ENCODE assay signal across 18 cellular contexts in the genomic region with DNA sequence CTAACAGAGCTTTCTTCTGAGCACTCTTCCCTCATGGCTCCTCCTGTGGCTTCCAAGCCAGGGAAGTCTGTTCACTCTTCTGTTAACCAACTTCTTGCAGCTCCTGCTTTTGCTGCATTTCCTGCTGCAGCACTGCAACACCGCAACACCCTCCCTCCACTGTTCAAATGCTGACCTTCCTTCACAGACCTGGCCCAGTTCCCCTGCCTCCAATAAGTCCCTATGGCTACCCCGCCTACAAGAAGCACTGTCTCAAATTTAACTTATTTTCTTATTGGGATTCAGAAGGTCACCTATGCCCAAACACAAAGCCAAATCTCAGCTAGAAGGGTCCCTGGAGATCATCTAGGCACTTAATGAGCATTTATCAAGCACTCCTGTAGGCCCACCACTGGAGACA. TPM values are rescaled to one million over a fixed set of nuclear protein-coding genes. Genes with fewer than 3 reads are reported as not detected.
A peak's percentile ranks its signal among the peaks of the same experiment; 100 is the strongest.
DNase-seq lines count a peak whose midpoint lies in the region; ATAC-seq lines count a peak whose summit lies in the region.
"Had no signal": no experiment of that assay in that cellular context is flagged by ENCODE, and none has a peak within 500 bp of the region (broad histone marks: within the 10 kb centered on the region; RNA-seq: fewer than 3 reads in every experiment).

No MANE protein-coding gene starts in this region.

- H3K27ac ChIP-seq in BLaER1 treated with 17β-estradiol and CSF1 and Interleukin-3, amounts not matched to agents 10 nM and 100 nM, result peak overlapping the region in 9 of 11 experiments; percentile 97 to 99 (median 98); a peak in 17 of 22 replicates
- H3K27ac ChIP-seq in CD8-positive, alpha-beta memory T cell (ENCODE audit: low read depth, low read length), result no peak overlapping the region
- H3K27ac ChIP-seq in caudate nucleus (ENCODE audit: low read depth, low read length), result no peak overlapping the region
- H3K27ac ChIP-seq: C4-2B, epithelial cell of prostate, upper lobe of right lung had no signal

- no peaks in the 10 kb centered on the region for H3K9me3 ChIP-seq in BLaER1 treated with 17β-estradiol and CSF1 and Interleukin-3, amounts not matched to agents 10 nM and 100 nM (replicated peaks in 1 of 11)
- H3K9me3 ChIP-seq in CD8-positive, alpha-beta memory T cell (ENCODE audit: low read length), result no peaks in the 10 kb centered on the region
- H3K9me3 ChIP-seq: upper lobe of right lung had no signal

- peak overlapping the region in 7 of 10 experiments; percentile 19 to 100 (median 97); a peak in 11 of 20 replicates for H3K4me3 ChIP-seq in BLaER1 treated with 17β-estradiol and CSF1 and Interleukin-3, amounts not matched to agents 10 nM and 100 nM
- peak overlapping the region; percentile 1 for H3K4me3 ChIP-seq in CD8-positive, alpha-beta memory T cell (ENCODE audit: low read length)
- H3K4me3 ChIP-seq: upper lobe of right lung had no signal

- peaks cover 0 to 63% (median 8%) of the 10 kb centered on the region in 3 donors for H3K36me3 Mint-ChIP-seq in CD8-positive, alpha-beta memory T cell
- peaks cover 69% of the 10 kb centered on the region for H3K36me3 Mint-ChIP-seq in activated T-helper 17 cell treated with anti-CD3 and anti-CD28 coated beads, Interleukin-2, amount 50 U/mL, for 72 hours (ENCODE audit: low read depth)
- H3K36me3 Mint-ChIP-seq in natural killer cell treated with Interleukin-12 subunit alpha and Interleukin-12 subunit beta and Interleukin-15 and Interleukin-18, amount 100 ng/mL, for 72 hours, result peaks cover 17% of the 10 kb centered on the region

- H3K36me3 ChIP-seq in BLaER1 treated with 17β-estradiol and CSF1 and Interleukin-3, amounts not matched to agents 10 nM and 100 nM, result peaks cover 21 to 59% (median 36%) of the 10 kb centered on the region in 11 experiments
- peaks cover 1% of the 10 kb centered on the region for H3K36me3 ChIP-seq in CD8-positive, alpha-beta memory T cell (ENCODE audit: insufficient read depth, low read length)

- H4K20me1 ChIP-seq in BLaER1 treated with 17β-estradiol and CSF1 and Interleukin-3, amounts not matched to agents 10 nM and 100 nM, result peaks cover 0 to 82% (median 23%) of the 10 kb centered on the region in 11 experiments; a peak in 14 of 22 replicates

- peak overlapping the region; percentile 5 to 75 (median 66) for H3K4me3 Mint-ChIP-seq in CD8-positive, alpha-beta memory T cell
- peak overlapping the region; percentile 81 for H3K4me3 Mint-ChIP-seq in activated T-helper 17 cell treated with anti-CD3 and anti-CD28 coated beads, Interleukin-2, amount 50 U/mL, for 72 hours
- peak overlapping the region; percentile 74 for H3K4me3 Mint-ChIP-seq in natural killer cell treated with Interleukin-12 subunit alpha and Interleukin-12 subunit beta and Interleukin-15 and Interleukin-18, amount 100 ng/mL, for 72 hours

- peak overlapping the region; percentile 81 to 99 (median 95) for H3K4me2 ChIP-seq in BLaER1 treated with 17β-estradiol and CSF1 and Interleukin-3, amounts not matched to agents 10 nM and 100 nM

- POLR2A ChIA-PET in CD8-positive, alpha-beta memory T cell (lab: Charles Lee), result interaction anchor here (0.7 to 1.3 kb wide), 2 partner anchors 18 to 45 kb away, joined by 3 to 4 read pairs; partner anchors contain the start of gene ELMO2

- peak overlapping the region; percentile 71 to 99 (median 92) for H3K27ac Mint-ChIP-seq in CD8-positive, alpha-beta memory T cell
- H3K27ac Mint-ChIP-seq in activated T-helper 17 cell treated with anti-CD3 and anti-CD28 coated beads, Interleukin-2, amount 50 U/mL, for 72 hours, result peak overlapping the region; percentile 55
- peak overlapping the region; percentile 80 to 91 for H3K27ac Mint-ChIP-seq in natural killer cell treated with Interleukin-12 subunit alpha and Interleukin-12 subunit beta and Interleukin-15 and Interleukin-18, amount 100 ng/mL, for 72 hours

- no peaks in the 10 kb centered on the region for H3K27me3 ChIP-seq in BLaER1 treated with 17β-estradiol and CSF1 and Interleukin-3, amounts not matched to agents 10 nM and 100 nM
- H3K27me3 ChIP-seq in CD8-positive, alpha-beta memory T cell (ENCODE audit: insufficient read depth, low read length, poor library complexity, severe bottlenecking), result no peaks in the 10 kb centered on the region
- H3K27me3 ChIP-seq: upper lobe of right lung had no signal

- H3K9ac ChIP-seq in BLaER1 treated with 17β-estradiol and CSF1 and Interleukin-3, amounts not matched to agents 10 nM and 100 nM, result peak overlapping the region; percentile 12 to 98 (median 63); a peak in 14 of 22 replicates

- peaks cover 81 to 94% (median 89%) of the 10 kb centered on the region in 3 donors for H3K4me1 Mint-ChIP-seq in CD8-positive, alpha-beta memory T cell
- peaks cover 49% of the 10 kb centered on the region for H3K4me1 Mint-ChIP-seq in activated T-helper 17 cell treated with anti-CD3 and anti-CD28 coated beads, Interleukin-2, amount 50 U/mL, for 72 hours
- peaks cover 49 to 57% of the 10 kb centered on the region in 2 donors for H3K4me1 Mint-ChIP-seq in natural killer cell treated with Interleukin-12 subunit alpha and Interleukin-12 subunit beta and Interleukin-15 and Interleukin-18, amount 100 ng/mL, for 72 hours (ENCODE audit: low read depth in 2 of 2)

- H3K4me1 ChIP-seq in BLaER1 treated with 17β-estradiol and CSF1 and Interleukin-3, amounts not matched to agents 10 nM and 100 nM, result peaks cover 78 to 94% (median 91%) of the 10 kb centered on the region in 10 experiments
- H3K4me1 ChIP-seq in CD8-positive, alpha-beta memory T cell (ENCODE audit: insufficient read depth, low read length), result peaks cover 79% of the 10 kb centered on the region

- no peak for DNase-seq in CD8-positive, alpha-beta memory T cell
- no peak for DNase-seq in natural killer cell treated with Interleukin-12 subunit alpha and Interleukin-12 subunit beta and Interleukin-15 and Interleukin-18, amount 100 ng/mL, for 72 hours (ENCODE audit: low spot score)
- DNase-seq in Kasumi-1 (lab: John Stamatoyannopoulos, UW) (no peak), NCI-H446 treated with DMSO at 0.1 percent for 48 hours (lab: John Stamatoyannopoulos, UW) (no peak), caudate nucleus (lab: John Stamatoyannopoulos, UW) (no peak)
- DNase-seq: activated gamma-delta T cell treated with Interleukin-2 at 50 U/mL for 16 hours; cerebellar nuclear complex; kidney; NCI-H1048; NCI-H226; retina; stimulated activated CD4-positive, alpha-beta T cell treated with anti-CD3 and anti-CD28 coated beads, Interleukin-2, amount 100 ng/mL, for 24 hours; upper lobe of right lung had no signal

- H3K9me3 Mint-ChIP-seq in CD8-positive, alpha-beta memory T cell, result no peaks in the 10 kb centered on the region
- no peaks in the 10 kb centered on the region for H3K9me3 Mint-ChIP-seq in activated T-helper 17 cell treated with anti-CD3 and anti-CD28 coated beads, Interleukin-2, amount 50 U/mL, for 72 hours
- H3K9me3 Mint-ChIP-seq in natural killer cell treated with Interleukin-12 subunit alpha and Interleukin-12 subunit beta and Interleukin-15 and Interleukin-18, amount 100 ng/mL, for 72 hours, result no peaks in the 10 kb centered on the region

- CTCF ChIA-PET in CD8-positive, alpha-beta memory T cell (lab: Charles Lee), result interaction anchor here (1.7 kb wide), 1 partner anchor 38 kb away, joined by 3 read pairs; no protein-coding TSS in a partner anchor

- ATAC-seq in activated T-helper 17 cell treated with anti-CD3 and anti-CD28 coated beads, Interleukin-2, amount 50 U/mL, for 72 hours (replicated peaks), result no peak
- no peak for ATAC-seq in natural killer cell treated with Interleukin-12 subunit alpha and Interleukin-12 subunit beta and Interleukin-15 and Interleukin-18, amount 100 ng/mL, for 72 hours
- ATAC-seq: upper lobe of right lung had no signal

- no peaks in the 10 kb centered on the region for H3K27me3 Mint-ChIP-seq in CD8-positive, alpha-beta memory T cell
- no peaks in the 10 kb centered on the region for H3K27me3 Mint-ChIP-seq in activated T-helper 17 cell treated with anti-CD3 and anti-CD28 coated beads, Interleukin-2, amount 50 U/mL, for 72 hours
- no peaks in the 10 kb centered on the region for H3K27me3 Mint-ChIP-seq in natural killer cell treated with Interleukin-12 subunit alpha and Interleukin-12 subunit beta and Interleukin-15 and Interleukin-18, amount 100 ng/mL, for 72 hours

RNA-seq across cellular contexts. Expression of gene ELMO2, which starts 44.6 kb away (rescaled TPM):
- 10 to 100 TPM; 59.5 to 68.2 TPM for total RNA-seq in CD8-positive, alpha-beta memory T cell
- 84.3 TPM for polyA plus RNA-seq in CD8-positive, alpha-beta memory T cell
- 10 to 100 TPM; 54.6 to 57.2 TPM for total RNA-seq in activated T-helper 17 cell treated with anti-CD3 and anti-CD28 coated beads, Interleukin-2, amount 50 U/mL, for 72 hours
- 100 to 1,000 TPM in 1 of 2 donors, 10 to 100 TPM in 1; 92.3 to 100 TPM for total RNA-seq in natural killer cell treated with Interleukin-12 subunit alpha and Interleukin-12 subunit beta and Interleukin-15 and Interleukin-18, amount 100 ng/mL, for 72 hours

RNA-seq across cellular contexts. Expression of gene CDH22, which starts 53.5 kb away (rescaled TPM):
- not detected for total RNA-seq in CD8-positive, alpha-beta memory T cell
- not detected for polyA plus RNA-seq in CD8-positive, alpha-beta memory T cell
- total RNA-seq in activated T-helper 17 cell treated with anti-CD3 and anti-CD28 coated beads, Interleukin-2, amount 50 U/mL, for 72 hours, result not detected
- not detected for total RNA-seq in natural killer cell treated with Interleukin-12 subunit alpha and Interleukin-12 subunit beta and Interleukin-15 and Interleukin-18, amount 100 ng/mL, for 72 hours
- total RNA-seq: HT1080 had no signal

Comparison
In these comparisons a context has a peak if more than half of its experiments do, and no peak if none do; other contexts are left out.
1. H3K27ac ChIP-seq: peak in BLaER1 treated with 17β-estradiol and CSF1 and Interleukin-3, amounts not matched to agents 10 nM and 100 nM (9 of 11); none in CD8-positive, alpha-beta memory T cell (single experiment) and caudate nucleus (single experiment).
2. Peak in every context shown above with its lines, with median percentiles within 50 percentile points of each other: H3K27ac Mint-ChIP-seq and H3K4me3 Mint-ChIP-seq.